In the genomic region with DNA sequence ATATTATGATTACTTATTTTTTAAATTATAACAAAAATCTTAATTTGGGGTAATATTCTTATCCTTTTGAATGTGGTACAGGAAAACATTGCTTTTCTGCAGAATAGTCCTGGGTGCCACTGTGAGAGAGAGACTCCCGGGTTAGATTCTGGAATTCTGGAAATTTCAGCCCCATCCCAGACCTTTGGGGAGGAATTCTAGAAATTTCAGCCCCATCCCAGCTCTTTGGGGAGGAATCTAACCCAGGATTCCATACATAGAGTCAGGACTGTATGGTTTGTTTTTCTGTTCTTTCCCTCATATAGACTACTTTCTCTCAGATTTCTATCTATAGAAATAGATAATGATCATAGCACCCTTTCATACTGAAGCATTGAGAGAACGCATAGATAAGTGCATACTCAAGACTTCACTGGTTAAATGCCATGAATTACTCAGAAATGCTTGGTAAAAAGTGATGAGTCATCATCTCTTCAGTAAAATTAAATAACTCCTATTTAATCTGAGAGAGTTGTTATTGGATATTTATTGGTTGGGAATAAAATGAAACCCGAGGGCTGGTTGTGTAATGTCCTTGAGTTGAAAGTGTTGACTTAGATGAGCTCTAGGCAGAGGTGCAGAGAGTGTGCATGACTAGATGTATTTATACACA, we compare ENCODE assay signal across 17 cellular contexts. TPM values are rescaled to one million over a fixed set of nuclear protein-coding genes. Genes with fewer than 3 reads are reported as not detected.
DNase-seq lines count a peak whose midpoint lies in the region; ATAC-seq and TF ChIP-seq lines count a peak whose summit lies in the region.
"Had no signal": no experiment of that assay in that cellular context is flagged by ENCODE, and none has a peak within 500 bp of the region (broad histone marks: within the 10 kb centered on the region; RNA-seq: fewer than 3 reads in every experiment).

No MANE protein-coding gene starts in this region.

- H3K9me3 Mint-ChIP-seq in stimulated activated naive CD8-positive, alpha-beta T cell treated with anti-CD3 and anti-CD28 coated beads, Interleukin-15, amount 100 ng/mL, for 72 hours = no peaks in the 10 kb centered on the region
- no peaks in the 10 kb centered on the region for H3K9me3 Mint-ChIP-seq in stimulated activated memory B cell treated with anti-CD40 and anti-IgM and Interleukin-4, amounts not matched to agents 10 μg/mL and 1 μg/mL and 100 μg/mL, for 72 hours
- H3K9me3 Mint-ChIP-seq: activated B cell treated with CpG ODN at 0.5 μM for 24 hours; stimulated activated naive CD8-positive, alpha-beta T cell treated with anti-CD3 and anti-CD28 coated beads, Interleukin-15, Interleukin-2, amounts not matched to agents 100 ng/mL and 50 ng/mL, for 24 hours; T-helper 1 cell treated with Interleukin-12 subunit alpha and Interleukin-12 subunit beta and Interleukin-4 antibody, amounts not matched to agents 30 μg/mL and 1 μg/mL, for 36 hours had no signal

- no peak for TF ChIP-seq CTCF in fibroblast of pulmonary artery (IDR thresholded peaks at IDR 0.05; ENCODE audit: low read length, missing control alignments)

- H3K27ac Mint-ChIP-seq in stimulated activated naive CD8-positive, alpha-beta T cell treated with anti-CD3 and anti-CD28 coated beads, Interleukin-15, amount 100 ng/mL, for 72 hours = no peak overlapping the region
- no peak overlapping the region for H3K27ac Mint-ChIP-seq in stimulated activated memory B cell treated with anti-CD40 and anti-IgM and Interleukin-4, amounts not matched to agents 10 μg/mL and 1 μg/mL and 100 μg/mL, for 72 hours
- H3K27ac Mint-ChIP-seq: activated B cell treated with CpG ODN at 0.5 μM for 24 hours; stimulated activated naive CD8-positive, alpha-beta T cell treated with anti-CD3 and anti-CD28 coated beads, Interleukin-15, Interleukin-2, amounts not matched to agents 100 ng/mL and 50 ng/mL, for 24 hours; T-helper 1 cell treated with Interleukin-12 subunit alpha and Interleukin-12 subunit beta and Interleukin-4 antibody, amounts not matched to agents 30 μg/mL and 1 μg/mL, for 36 hours had no signal

- peaks cover 48% of the 10 kb centered on the region for H3K36me3 ChIP-seq in adipocyte (ENCODE audit: control insufficient read depth, insufficient read depth, low read length, severe bottlenecking)

- peaks cover 7% of the 10 kb centered on the region for H3K4me1 Mint-ChIP-seq in stimulated activated naive CD8-positive, alpha-beta T cell treated with anti-CD3 and anti-CD28 coated beads, Interleukin-15, amount 100 ng/mL, for 72 hours
- peaks cover 28% of the 10 kb centered on the region for H3K4me1 Mint-ChIP-seq in stimulated activated memory B cell treated with anti-CD40 and anti-IgM and Interleukin-4, amounts not matched to agents 10 μg/mL and 1 μg/mL and 100 μg/mL, for 72 hours

- peaks cover 34% of the 10 kb centered on the region for H3K4me1 ChIP-seq in adipocyte (ENCODE audit: control insufficient read depth, insufficient read depth, low read length)

- in situ Hi-C loops in G401 (cut with HindIII; ENCODE audit: low sequenced_read_pairs) = no loop called here

- no peaks in the 10 kb centered on the region for H3K27me3 ChIP-seq in adipocyte (replicated peaks; ENCODE audit: control insufficient read depth, insufficient read depth, low read length)
- H3K27me3 ChIP-seq: esophagus squamous epithelium had no signal

- H3K4me3 ChIP-seq in adipocyte (ENCODE audit: low read length) (no peak overlapping the region), fibroblast of pulmonary artery (replicated peaks; ENCODE audit: low read depth, low read length) (no peak overlapping the region)
- H3K4me3 ChIP-seq: esophagus squamous epithelium had no signal

- H3K36me3 Mint-ChIP-seq in stimulated activated memory B cell treated with anti-CD40 and anti-IgM and Interleukin-4, amounts not matched to agents 10 μg/mL and 1 μg/mL and 100 μg/mL, for 72 hours = peaks cover 72% of the 10 kb centered on the region

- no peak overlapping the region for H3K9ac ChIP-seq in adipocyte (ENCODE audit: low read length)

- no peaks in the 10 kb centered on the region for H3K27me3 Mint-ChIP-seq in stimulated activated naive CD8-positive, alpha-beta T cell treated with anti-CD3 and anti-CD28 coated beads, Interleukin-15, amount 100 ng/mL, for 72 hours
- H3K27me3 Mint-ChIP-seq in stimulated activated memory B cell treated with anti-CD40 and anti-IgM and Interleukin-4, amounts not matched to agents 10 μg/mL and 1 μg/mL and 100 μg/mL, for 72 hours = no peaks in the 10 kb centered on the region
- H3K27me3 Mint-ChIP-seq: activated B cell treated with CpG ODN at 0.5 μM for 24 hours; stimulated activated naive CD8-positive, alpha-beta T cell treated with anti-CD3 and anti-CD28 coated beads, Interleukin-15, Interleukin-2, amounts not matched to agents 100 ng/mL and 50 ng/mL, for 24 hours had no signal

- DNase-seq in stimulated activated naive CD8-positive, alpha-beta T cell treated with anti-CD3 and anti-CD28 coated beads, Interleukin-15, amount 100 ng/mL, for 72 hours = no peak
- DNase-seq in stimulated activated naive CD8-positive, alpha-beta T cell treated with anti-CD3 and anti-CD28 coated beads, Interleukin-15, Interleukin-2, amounts not matched to agents 100 U/mL and 50 U/mL, for 24 hours = no peak
- DNase-seq in adipocyte (ENCODE audit: low read depth) = peak; percentile 64
- peak; percentile 60 for DNase-seq in fibroblast of pulmonary artery (ENCODE audit: low read depth)
- no peak for DNase-seq in G401 (ENCODE audit: low spot score)
- DNase-seq in cerebellum (ENCODE audit: low spot score) = no peak
- no peak for DNase-seq in HK-2 (ENCODE audit: unreplicated experiment)
- DNase-seq: activated B cell treated with CpG ODN at 0.5 μM for 24 hours; activated effector memory CD4-positive, alpha-beta T cell treated with Interleukin-2 at 50 U/mL for 16 hours; COR-L47; esophagus squamous epithelium; GOT3; NCI-H446 treated with DMSO at 0.1 percent for 48 hours; stimulated activated CD4-positive, alpha-beta T cell treated with anti-CD3 and anti-CD28 coated beads, Interleukin-12 subunit alpha, Interleukin-12 subunit beta, amount 100 ng/mL, for 4 hours had no signal

- H3K4me3 Mint-ChIP-seq in stimulated activated naive CD8-positive, alpha-beta T cell treated with anti-CD3 and anti-CD28 coated beads, Interleukin-15, amount 100 ng/mL, for 72 hours = no peak overlapping the region
- H3K4me3 Mint-ChIP-seq in stimulated activated memory B cell treated with anti-CD40 and anti-IgM and Interleukin-4, amounts not matched to agents 10 μg/mL and 1 μg/mL and 100 μg/mL, for 72 hours = no peak overlapping the region
- H3K4me3 Mint-ChIP-seq: activated B cell treated with CpG ODN at 0.5 μM for 24 hours; stimulated activated naive CD8-positive, alpha-beta T cell treated with anti-CD3 and anti-CD28 coated beads, Interleukin-15, Interleukin-2, amounts not matched to agents 100 ng/mL and 50 ng/mL, for 24 hours; T-helper 1 cell treated with Interleukin-12 subunit alpha and Interleukin-12 subunit beta and Interleukin-4 antibody, amounts not matched to agents 30 μg/mL and 1 μg/mL, for 36 hours had no signal

- no peaks in the 10 kb centered on the region for H3K9me3 ChIP-seq in adipocyte (ENCODE audit: control insufficient read depth, low read length)
- H3K9me3 ChIP-seq: esophagus squamous epithelium had no signal

- ATAC-seq in stimulated activated naive CD8-positive, alpha-beta T cell treated with anti-CD3 and anti-CD28 coated beads, Interleukin-15, amount 100 ng/mL, for 72 hours = peak; percentile 35
- no peak for ATAC-seq in stimulated activated naive CD8-positive, alpha-beta T cell treated with anti-CD3 and anti-CD28 coated beads, Interleukin-15, Interleukin-2, amounts not matched to agents 100 U/mL and 50 U/mL, for 24 hours
- ATAC-seq in stimulated activated memory B cell treated with anti-CD40 and anti-IgM and Interleukin-4, amounts not matched to agents 10 μg/mL and 1 μg/mL and 100 μg/mL, for 72 hours = no peak

RNA-seq across cellular contexts. Expression of a gene that starts 8.3 kb away (rescaled TPM):
- 44.1 and 54.8 TPM in 2 replicates for total RNA-seq in G401 (2014; rRNA removed; shearing (Covaris generic))
- total RNA-seq in cerebellum = 29.5 TPM

RNA-seq across cellular contexts. Expression of a gene that starts 22.2 kb away (rescaled TPM):
- 0.98 and 2.0 TPM in 2 replicates for total RNA-seq in G401 (2014; rRNA removed; shearing (Covaris generic))
- total RNA-seq in cerebellum = 12.6 TPM
- total RNA-seq: activated B cell treated with CpG ODN at 0.5 μM for 24 hours had no signal

Comparison
In these comparisons a context has a peak if more than half of its experiments do, and no peak if none do; other contexts are left out.
1. DNase-seq: peak in adipocyte (single experiment) and fibroblast of pulmonary artery (single experiment); none in stimulated activated naive CD8-positive, alpha-beta T cell treated with anti-CD3 and anti-CD28 coated beads, Interleukin-15, amount 100 ng/mL, for 72 hours (0 of 2), stimulated activated naive CD8-positive, alpha-beta T cell treated with anti-CD3 and anti-CD28 coated beads, Interleukin-15, Interleukin-2, amounts not matched to agents 100 U/mL and 50 U/mL, for 24 hours (single experiment), G401 (single experiment), cerebellum (single experiment) and HK-2 (single experiment).